Comparison of ENCODE assay signal across 12 cellular contexts in genomic region chr12:22248079-22248478, GRCh38.
DNase-seq lines count a peak whose midpoint lies in the region; ATAC-seq and TF ChIP-seq lines count a peak whose summit lies in the region.
"Had no signal": no experiment of that assay in that cellular context is flagged by ENCODE, and none has a peak within 500 bp of the region (broad histone marks: within the 10 kb centered on the region; RNA-seq: fewer than 3 reads in every experiment).

No MANE protein-coding gene starts in this region.

- H3K4me3 ChIP-seq in right cardiac atrium (ENCODE audit: low read length): no peak overlapping the region
- H3K4me3 ChIP-seq in left lung: no peak overlapping the region

- peak overlapping the region; percentile 75 for H3K27ac Mint-ChIP-seq in neural crest cell (ENCODE audit: unreplicated experiment)
- H3K27ac Mint-ChIP-seq in natural killer cell treated with Interleukin-12 subunit alpha and Interleukin-12 subunit beta and Interleukin-15 and Interleukin-18, amount 100 ng/mL, for 72 hours: no peak overlapping the region
- H3K27ac Mint-ChIP-seq: H9 had no signal

- H3K9me3 ChIP-seq in right cardiac atrium (ENCODE audit: control insufficient read depth, low read length): no peaks in the 10 kb centered on the region
- no peaks in the 10 kb centered on the region for H3K9me3 ChIP-seq in left lung
- H3K9me3 ChIP-seq: BE2C, Caco-2 had no signal

- H3K27me3 ChIP-seq in right cardiac atrium (ENCODE audit: control insufficient read depth, insufficient read depth): no peaks in the 10 kb centered on the region
- no peaks in the 10 kb centered on the region for H3K27me3 ChIP-seq in left lung
- H3K27me3 ChIP-seq: BE2C had no signal

- peaks cover 50% of the 10 kb centered on the region for H3K4me1 Mint-ChIP-seq in neural crest cell
- H3K4me1 Mint-ChIP-seq in natural killer cell treated with Interleukin-12 subunit alpha and Interleukin-12 subunit beta and Interleukin-15 and Interleukin-18, amount 100 ng/mL, for 72 hours (ENCODE audit: low read depth in 2 of 2): peaks cover 0 to 3% of the 10 kb centered on the region in 2 donors
- peaks cover 5% of the 10 kb centered on the region for H3K4me1 Mint-ChIP-seq in activated T-cell treated with anti-CD3 and anti-CD28 coated beads, Interleukin-2, amount 50 U/mL, for 4 hours (ENCODE audit: low read depth)

- WGBS in right cardiac atrium: 66% methylated on average over 6 of the region's 6 CpGs

- no peak for DNase-seq in left ventricle myocardium superior
- no peak for DNase-seq in right cardiac atrium
- no peak for DNase-seq in left lung
- no peak for DNase-seq in neural crest cell (ENCODE audit: low read depth, low spot score)
- no peak for DNase-seq in natural killer cell treated with Interleukin-12 subunit alpha and Interleukin-12 subunit beta and Interleukin-15 and Interleukin-18, amount 100 ng/mL, for 72 hours (ENCODE audit: low spot score)
- DNase-seq in activated T-cell treated with anti-CD3 and anti-CD28 coated beads, Interleukin-2, amount 50 U/mL, for 4 hours: no peak
- DNase-seq: ACHN; BE2C; C1 segment of cervical spinal cord; Caco-2; CD4-positive, CD25-positive, alpha-beta regulatory T cell; H9 had no signal

- no peak overlapping the region for H3K4me3 Mint-ChIP-seq in neural crest cell
- H3K4me3 Mint-ChIP-seq in natural killer cell treated with Interleukin-12 subunit alpha and Interleukin-12 subunit beta and Interleukin-15 and Interleukin-18, amount 100 ng/mL, for 72 hours: no peak overlapping the region
- H3K4me3 Mint-ChIP-seq in activated T-cell treated with anti-CD3 and anti-CD28 coated beads, Interleukin-2, amount 50 U/mL, for 4 hours: no peak overlapping the region
- H3K4me3 Mint-ChIP-seq: CD4-positive, CD25-positive, alpha-beta regulatory T cell; H9 had no signal

- H3K9me3 Mint-ChIP-seq in neural crest cell: no peaks in the 10 kb centered on the region
- H3K9me3 Mint-ChIP-seq in natural killer cell treated with Interleukin-12 subunit alpha and Interleukin-12 subunit beta and Interleukin-15 and Interleukin-18, amount 100 ng/mL, for 72 hours: no peaks in the 10 kb centered on the region
- H3K9me3 Mint-ChIP-seq in activated T-cell treated with anti-CD3 and anti-CD28 coated beads, Interleukin-2, amount 50 U/mL, for 4 hours: no peaks in the 10 kb centered on the region
- H3K9me3 Mint-ChIP-seq: H9 had no signal

- H3K4me1 ChIP-seq in right cardiac atrium (ENCODE audit: control insufficient read depth, insufficient read depth, low read length) (no peaks in the 10 kb centered on the region), left lung (no peaks in the 10 kb centered on the region)
- H3K4me1 ChIP-seq: BE2C, Caco-2 had no signal

- H3K36me3 Mint-ChIP-seq in neural crest cell (ENCODE audit: low read depth): peaks cover 22% of the 10 kb centered on the region
- no peaks in the 10 kb centered on the region for H3K36me3 Mint-ChIP-seq in natural killer cell treated with Interleukin-12 subunit alpha and Interleukin-12 subunit beta and Interleukin-15 and Interleukin-18, amount 100 ng/mL, for 72 hours
- H3K36me3 Mint-ChIP-seq in activated T-cell treated with anti-CD3 and anti-CD28 coated beads, Interleukin-2, amount 50 U/mL, for 4 hours (ENCODE audit: insufficient read depth): peaks cover 11% of the 10 kb centered on the region

- intact Hi-C loops in left ventricle myocardium superior (cut with micrococcal nuclease) (no loop called here), right cardiac atrium (cut with DNase I) (no loop called here), left lung (cut with DNase I) (no loop called here)

- no peaks in the 10 kb centered on the region for H3K36me3 ChIP-seq in left lung
- H3K36me3 ChIP-seq: BE2C had no signal

- TF ChIP-seq CTCF in left lung (IDR thresholded peaks at IDR 0.05) (no peak), neural crest cell (conservative IDR thresholded peaks at IDR 0.05) (no peak)

- peak; percentile 58 for ATAC-seq in left ventricle myocardium superior
- ATAC-seq in right cardiac atrium: no peak
- ATAC-seq in left lung: peak; percentile 44
- no peak for ATAC-seq in natural killer cell treated with Interleukin-12 subunit alpha and Interleukin-12 subunit beta and Interleukin-15 and Interleukin-18, amount 100 ng/mL, for 72 hours
- ATAC-seq in activated T-cell treated with anti-CD3 and anti-CD28 coated beads, Interleukin-2, amount 50 U/mL, for 4 hours: no peak

- H3K27me3 Mint-ChIP-seq in neural crest cell (ENCODE audit: low read depth): no peaks in the 10 kb centered on the region
- peaks cover 0 to 4% of the 10 kb centered on the region in 2 donors for H3K27me3 Mint-ChIP-seq in natural killer cell treated with Interleukin-12 subunit alpha and Interleukin-12 subunit beta and Interleukin-15 and Interleukin-18, amount 100 ng/mL, for 72 hours
- no peaks in the 10 kb centered on the region for H3K27me3 Mint-ChIP-seq in activated T-cell treated with anti-CD3 and anti-CD28 coated beads, Interleukin-2, amount 50 U/mL, for 4 hours (ENCODE audit: low read depth)
- H3K27me3 Mint-ChIP-seq: CD4-positive, CD25-positive, alpha-beta regulatory T cell had no signal

- H3K27ac ChIP-seq in right cardiac atrium (ENCODE audit: low read length): no peak overlapping the region
- H3K27ac ChIP-seq in left lung: no peak overlapping the region

Comparison
In these comparisons a context has a peak if more than half of its experiments do, and no peak if none do; other contexts are left out.
1. ATAC-seq: peak in left ventricle myocardium superior (single experiment) and left lung (single experiment); none in right cardiac atrium (0 of 2), natural killer cell treated with Interleukin-12 subunit alpha and Interleukin-12 subunit beta and Interleukin-15 and Interleukin-18, amount 100 ng/mL, for 72 hours (0 of 2) and activated T-cell treated with anti-CD3 and anti-CD28 coated beads, Interleukin-2, amount 50 U/mL, for 4 hours (0 of 2).